Comparison of ENCODE assay signal across 21 cellular contexts in genomic region chr2:216074794-216075193, GRCh38. TPM values are rescaled to one million over a fixed set of nuclear protein-coding genes. Genes with fewer than 3 reads are reported as not detected.
"Had no signal": no experiment of that assay in that cellular context is flagged by ENCODE, and none has a peak within 500 bp of the region (broad histone marks: within the 10 kb centered on the region; RNA-seq: fewer than 3 reads in every experiment).

No MANE protein-coding gene starts in this region.

- H3K27me3 Mint-ChIP-seq: activated CD4-positive, alpha-beta T cell treated with anti-CD3 and anti-CD28 coated beads, Interleukin-2, amount 10 ng/mL, durations not matched to agents 24 days and 14 days; activated CD8-positive, alpha-beta T cell treated with anti-CD3 and anti-CD28 coated beads for 36 hours; activated naive CD8-positive, alpha-beta T cell treated with anti-CD3 and anti-CD28 coated beads, Interleukin-2, amount 10 ng/mL, durations not matched to agents 7 days and 5 days; activated T-helper 17 cell treated with anti-CD3 and anti-CD28 coated beads, Interleukin-2, amount 50 U/mL, for 72 hours; effector memory CD8-positive, alpha-beta T cell had no signal

- H3K27me3 ChIP-seq: body of pancreas, gastrocnemius medialis, left lung, neural progenitor cell, ovary, upper lobe of right lung had no signal

- H3K9me3 Mint-ChIP-seq: activated CD4-positive, alpha-beta T cell treated with anti-CD3 and anti-CD28 coated beads, Interleukin-2, amount 10 ng/mL, durations not matched to agents 24 days and 14 days; activated CD8-positive, alpha-beta T cell treated with anti-CD3 and anti-CD28 coated beads for 36 hours; activated naive CD8-positive, alpha-beta T cell treated with anti-CD3 and anti-CD28 coated beads, Interleukin-2, amount 10 ng/mL, durations not matched to agents 7 days and 5 days; activated T-helper 17 cell treated with anti-CD3 and anti-CD28 coated beads, Interleukin-2, amount 50 U/mL, for 72 hours; effector memory CD8-positive, alpha-beta T cell; neural progenitor cell; stimulated activated effector memory CD8-positive, alpha-beta T cell treated with anti-CD3 and anti-CD28 coated beads, Interleukin-12 subunit alpha, Interleukin-12 subunit beta, amount 100 ng/mL, for 72 hours had no signal

- ATAC-seq: activated T-helper 17 cell treated with anti-CD3 and anti-CD28 coated beads, Interleukin-2, amount 50 U/mL, for 72 hours; effector memory CD8-positive, alpha-beta T cell; gastrocnemius medialis; sciatic nerve; stimulated activated effector memory CD8-positive, alpha-beta T cell treated with anti-CD3 and anti-CD28 coated beads, Interleukin-12 subunit alpha, Interleukin-12 subunit beta, amount 100 ng/mL, for 72 hours had no signal

- H3K4me1 ChIP-seq: gastrocnemius medialis, neural progenitor cell, upper lobe of right lung had no signal

- H3K9me3 ChIP-seq: body of pancreas, gastrocnemius medialis, left lung, ovary, upper lobe of right lung had no signal

- DNase-seq: activated CD4-positive, alpha-beta T cell treated with anti-CD3 and anti-CD28 coated beads, Interleukin-2, amount 10 ng/mL, durations not matched to agents 24 days and 14 days; activated CD4-positive, CD25-positive, alpha-beta regulatory T cell; activated CD8-positive, alpha-beta T cell treated with anti-CD3 and anti-CD28 coated beads for 36 hours; activated naive CD4-positive, alpha-beta T cell; activated naive CD8-positive, alpha-beta T cell treated with anti-CD3 and anti-CD28 coated beads, Interleukin-2, amount 10 ng/mL, durations not matched to agents 7 days and 5 days; activated T-cell treated with anti-CD3 and anti-CD28 coated beads, Interleukin-2, amount 50 U/mL, for 1 hour; amygdala; body of pancreas; effector memory CD8-positive, alpha-beta T cell; gastrocnemius medialis; head of caudate nucleus; kidney; left lung; ovary; stimulated activated CD4-positive, alpha-beta T cell treated with anti-CD3 and anti-CD28 coated beads, Interleukin-4, amount 100 ng/mL, for 1 hour; upper lobe of right lung had no signal

- FAIRE-seq: kidney had no signal

- H3K4me3 ChIP-seq: body of pancreas, gastrocnemius medialis, left lung, neural progenitor cell, ovary, smooth muscle cell, upper lobe of right lung had no signal

- H3K36me3 ChIP-seq: gastrocnemius medialis, left lung, ovary, upper lobe of right lung had no signal

- H3K27ac ChIP-seq: gastrocnemius medialis, left lung, neural progenitor cell, ovary, upper lobe of right lung had no signal

- H3K4me3 Mint-ChIP-seq: activated CD4-positive, alpha-beta T cell treated with anti-CD3 and anti-CD28 coated beads, Interleukin-2, amount 10 ng/mL, durations not matched to agents 24 days and 14 days; activated CD8-positive, alpha-beta T cell treated with anti-CD3 and anti-CD28 coated beads for 36 hours; activated naive CD8-positive, alpha-beta T cell treated with anti-CD3 and anti-CD28 coated beads, Interleukin-2, amount 10 ng/mL, durations not matched to agents 7 days and 5 days; activated T-helper 17 cell treated with anti-CD3 and anti-CD28 coated beads, Interleukin-2, amount 50 U/mL, for 72 hours; effector memory CD8-positive, alpha-beta T cell; neural progenitor cell; stimulated activated effector memory CD8-positive, alpha-beta T cell treated with anti-CD3 and anti-CD28 coated beads, Interleukin-12 subunit alpha, Interleukin-12 subunit beta, amount 100 ng/mL, for 72 hours had no signal

- H3K27ac Mint-ChIP-seq: activated CD4-positive, alpha-beta T cell treated with anti-CD3 and anti-CD28 coated beads, Interleukin-2, amount 10 ng/mL, durations not matched to agents 24 days and 14 days; activated naive CD8-positive, alpha-beta T cell treated with anti-CD3 and anti-CD28 coated beads, Interleukin-2, amount 10 ng/mL, durations not matched to agents 7 days and 5 days; effector memory CD8-positive, alpha-beta T cell; neural progenitor cell; stimulated activated effector memory CD8-positive, alpha-beta T cell treated with anti-CD3 and anti-CD28 coated beads, Interleukin-12 subunit alpha, Interleukin-12 subunit beta, amount 100 ng/mL, for 72 hours had no signal

RNA-seq across cellular contexts. Expression of gene TMEM169, which starts 6.9 kb away (rescaled TPM):
- total RNA-seq: gastrocnemius medialis had no signal
